25 cellular contexts compared by ENCODE assay signal in the genomic region with DNA sequence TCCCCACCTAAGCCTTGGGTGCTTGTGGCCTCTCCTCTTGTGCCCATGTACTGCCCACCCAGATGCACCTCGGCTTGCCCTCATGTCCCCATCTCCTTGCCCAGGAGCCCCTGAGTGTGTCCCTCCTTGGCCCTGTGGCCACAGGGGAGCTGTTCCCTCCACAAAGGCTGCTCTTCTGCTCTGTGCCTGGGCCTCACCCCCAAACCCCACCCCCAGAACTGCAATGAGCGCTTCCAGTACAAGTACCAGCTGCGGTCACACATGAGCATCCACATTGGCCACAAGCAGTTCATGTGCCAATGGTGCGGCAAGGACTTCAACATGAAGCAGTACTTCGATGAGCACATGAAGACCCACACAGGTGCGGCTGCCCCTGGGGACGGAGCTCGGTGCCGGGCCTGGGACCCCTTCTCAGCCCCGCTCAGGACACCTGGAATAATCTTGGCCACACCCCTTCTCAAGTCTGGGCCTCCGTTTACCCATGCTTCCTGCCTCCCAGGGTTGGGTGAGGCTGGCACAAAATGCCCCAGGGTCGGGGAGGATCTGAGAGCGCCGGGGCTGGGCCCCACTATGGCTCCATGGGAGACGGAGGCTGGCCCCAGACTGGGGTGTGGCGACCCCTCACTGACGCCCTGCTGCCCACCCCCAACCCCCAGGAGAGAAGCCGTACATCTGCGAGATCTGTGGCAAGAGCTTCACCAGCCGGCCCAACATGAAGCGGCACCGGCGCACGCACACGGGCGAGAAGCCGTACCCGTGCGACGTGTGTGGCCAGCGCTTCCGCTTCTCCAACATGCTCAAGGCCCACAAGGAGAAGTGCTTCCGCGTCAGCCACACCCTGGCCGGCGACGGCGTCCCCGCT. TPM values are rescaled to one million over a fixed set of nuclear protein-coding genes. Genes with fewer than 3 reads are reported as not detected.
DNase-seq lines count a peak whose midpoint lies in the region; ATAC-seq and TF ChIP-seq lines count a peak whose summit lies in the region.
"Had no signal": no experiment of that assay in that cellular context is flagged by ENCODE, and none has a peak within 500 bp of the region (broad histone marks: within the 10 kb centered on the region; RNA-seq: fewer than 3 reads in every experiment).

No MANE protein-coding gene starts in this region.

- no peaks in the 10 kb centered on the region for H3K27me3 ChIP-seq in vagina

- H3K4me1 ChIP-seq in vagina: peaks cover 49% of the 10 kb centered on the region

- TF ChIP-seq CTCF in glutamatergic neuron (IDR thresholded peaks at IDR 0.05; ENCODE audit: partially characterized antibody, unreplicated experiment): no peak
- TF ChIP-seq CTCF in vagina (IDR thresholded peaks at IDR 0.05): no peak

- H3K4me1 Mint-ChIP-seq in glutamatergic neuron (ENCODE audit: low read depth, unreplicated experiment): peaks cover 31% of the 10 kb centered on the region
- H3K4me1 Mint-ChIP-seq: immature natural killer cell had no signal

- H3K27ac ChIP-seq in vagina: no peak overlapping the region

- ATAC-seq in left cardiac atrium (no peak), HG03354 (IDR thresholded peaks at IDR 0.05; ENCODE audit: poor library complexity, severe bottlenecking, unreplicated experiment) (peak; percentile 51)
- ATAC-seq: activated CD8-positive, alpha-beta T cell treated with anti-CD3 and anti-CD28 coated beads, Interleukin-2, amount 10 ng/mL, durations not matched to agents 7 days and 5 days; stimulated activated effector memory CD8-positive, alpha-beta T cell treated with anti-CD3 and anti-CD28 coated beads, Interleukin-12 subunit alpha, Interleukin-12 subunit beta, amount 100 ng/mL, for 72 hours had no signal

- H3K27ac Mint-ChIP-seq in glutamatergic neuron (ENCODE audit: unreplicated experiment): peak overlapping the region; percentile 75
- H3K27ac Mint-ChIP-seq: activated CD8-positive, alpha-beta T cell treated with anti-CD3 and anti-CD28 coated beads, Interleukin-2, amount 10 ng/mL, durations not matched to agents 7 days and 5 days; activated T-helper 2 cell treated with anti-CD3 and anti-CD28 coated beads, Interferon-gamma antibody, Interleukin-2, Interleukin-4, amounts not matched to agents 10 μg/mL and 5 μg/mL and 100 μg/mL, durations not matched to agents 14 hours and 24 hours and 36 hours; immature natural killer cell; stimulated activated effector memory CD8-positive, alpha-beta T cell treated with anti-CD3 and anti-CD28 coated beads, Interleukin-12 subunit alpha, Interleukin-12 subunit beta, amount 100 ng/mL, for 72 hours; type B pancreatic cell had no signal

- H3K4me3 Mint-ChIP-seq in glutamatergic neuron (ENCODE audit: unreplicated experiment): no peak overlapping the region
- H3K4me3 Mint-ChIP-seq: activated CD8-positive, alpha-beta T cell treated with anti-CD3 and anti-CD28 coated beads, Interleukin-2, amount 10 ng/mL, durations not matched to agents 7 days and 5 days; stimulated activated effector memory CD8-positive, alpha-beta T cell treated with anti-CD3 and anti-CD28 coated beads, Interleukin-12 subunit alpha, Interleukin-12 subunit beta, amount 100 ng/mL, for 72 hours; type B pancreatic cell had no signal

- no peaks in the 10 kb centered on the region for H3K9me3 ChIP-seq in vagina

- no peak for TF ChIP-seq POLR2A in vagina (IDR thresholded peaks at IDR 0.05)

- intact Hi-C loops in cardiac septum (cut with DNase I): no loop called here
- intact Hi-C loops in left cardiac atrium (cut with DNase I): loop anchor here in 1 of 2 donors (5.0 kb wide), 1 partner anchor 38 kb away; the partner anchor contains the start of gene HHATL
- intact Hi-C loops in vagina (cut with DNase I): no loop called here

- H3K36me3 ChIP-seq in vagina: peaks cover 0 to under 1% of the 10 kb centered on the region in 2 donors

- H3K27me3 Mint-ChIP-seq in glutamatergic neuron (ENCODE audit: unreplicated experiment): peaks cover 14% of the 10 kb centered on the region
- H3K27me3 Mint-ChIP-seq: type B pancreatic cell had no signal

- no peak overlapping the region for H3K4me3 ChIP-seq in vagina

- H3K9me3 Mint-ChIP-seq in glutamatergic neuron (ENCODE audit: unreplicated experiment): peaks cover 23% of the 10 kb centered on the region
- H3K9me3 Mint-ChIP-seq: immature natural killer cell; stimulated activated effector memory CD8-positive, alpha-beta T cell treated with anti-CD3 and anti-CD28 coated beads, Interleukin-12 subunit alpha, Interleukin-12 subunit beta, amount 100 ng/mL, for 72 hours; type B pancreatic cell had no signal

- DNase-seq in cardiac septum (ENCODE audit: low spot score) (peak; percentile 72), left cardiac atrium (no peak), glutamatergic neuron (no peak), vagina (ENCODE audit: extremely low spot score in 2 of 2) (peak; percentile 85), amniotic stem cell (lab: John Stamatoyannopoulos, UW) (no peak), NCI-H2107 treated with DMSO at 0.1 percent for 48 hours (lab: John Stamatoyannopoulos, UW; ENCODE audit: unreplicated experiment) (no peak), NCI-H524 treated with DMSO at 0.1 percent for 48 hours (lab: John Stamatoyannopoulos, UW) (no peak)
- DNase-seq: activated CD8-positive, alpha-beta T cell treated with anti-CD3 and anti-CD28 coated beads, Interleukin-2, amount 10 ng/mL, durations not matched to agents 7 days and 5 days; anterior cingulate cortex; COR-L47; cortex of kidney; immature natural killer cell; midbrain; NCI-H187; occipital lobe; OCI-M1 had no signal

- H3K36me3 Mint-ChIP-seq in glutamatergic neuron (ENCODE audit: unreplicated experiment): peaks cover 5% of the 10 kb centered on the region
- H3K36me3 Mint-ChIP-seq: immature natural killer cell; stimulated activated effector memory CD8-positive, alpha-beta T cell treated with anti-CD3 and anti-CD28 coated beads, Interleukin-12 subunit alpha, Interleukin-12 subunit beta, amount 100 ng/mL, for 72 hours had no signal

RNA-seq across cellular contexts. Expression of gene ZBTB47, which starts 10.3 kb away (rescaled TPM):
- total RNA-seq in cardiac septum (202 TPM), left cardiac atrium (100 to 1,000 TPM in 1 of 2 donors, 10 to 100 TPM in 1; 68.5 to 108 TPM), glutamatergic neuron (ENCODE audit: unreplicated experiment) (9.7 TPM), vagina (47.9 TPM)

RNA-seq across cellular contexts. Expression of gene KLHL40, which starts 21.5 kb away (rescaled TPM):
- total RNA-seq in cardiac septum: 0.57 TPM
- under 1 TPM in 1 of 2 donors, not detected in 1; 0.86 TPM for total RNA-seq in left cardiac atrium
- total RNA-seq in glutamatergic neuron (ENCODE audit: unreplicated experiment): 0.44 TPM
- total RNA-seq in vagina: not detected
- total RNA-seq: activated CD8-positive, alpha-beta T cell treated with anti-CD3 and anti-CD28 coated beads, Interleukin-2, amount 10 ng/mL, durations not matched to agents 7 days and 5 days; activated T-helper 2 cell treated with anti-CD3 and anti-CD28 coated beads, Interferon-gamma antibody, Interleukin-2, Interleukin-4, amounts not matched to agents 10 μg/mL and 5 μg/mL and 100 μg/mL, durations not matched to agents 14 hours and 24 hours and 36 hours; epithelial cell of proximal tubule; H4; M059J; NCI-H460; occipital lobe; SK-MEL-5 had no signal

RNA-seq across cellular contexts. Expression of gene HHATL, which starts 38.8 kb away (rescaled TPM):
- total RNA-seq in cardiac septum: 505 TPM
- total RNA-seq in left cardiac atrium: 100 to 1,000 TPM; 431 to 706 TPM
- 7.6 TPM for total RNA-seq in glutamatergic neuron (ENCODE audit: unreplicated experiment)
- not detected for total RNA-seq in vagina
- total RNA-seq: activated CD8-positive, alpha-beta T cell treated with anti-CD3 and anti-CD28 coated beads, Interleukin-2, amount 10 ng/mL, durations not matched to agents 7 days and 5 days; activated T-helper 2 cell treated with anti-CD3 and anti-CD28 coated beads, Interferon-gamma antibody, Interleukin-2, Interleukin-4, amounts not matched to agents 10 μg/mL and 5 μg/mL and 100 μg/mL, durations not matched to agents 14 hours and 24 hours and 36 hours; epithelial cell of proximal tubule; H4; M059J; NCI-H460; occipital lobe; SK-MEL-5 had no signal

Comparison
In these comparisons a context has a peak if more than half of its experiments do, and no peak if none do; other contexts are left out.
1. DNase-seq: peak in cardiac septum (single experiment) and vagina (2 of 2); none in left cardiac atrium (single experiment), glutamatergic neuron (single experiment), amniotic stem cell (single experiment), NCI-H2107 treated with DMSO at 0.1 percent for 48 hours (single experiment) and NCI-H524 treated with DMSO at 0.1 percent for 48 hours (single experiment).
2. RNA of gene HHATL, which starts 38.8 kb away (total RNA-seq): 431 to 706 TPM in left cardiac atrium and 505 TPM in cardiac septum (single experiment); 7.6 TPM in glutamatergic neuron (single experiment) and not detected in vagina (single experiment); every median in the first group is over 10 times any median in the second.